In genomic region chrX:10677490-10677889, GRCh38 we compare ENCODE assay signal across 12 cellular contexts. TPM values are rescaled to one million over a fixed set of nuclear protein-coding genes. Genes with fewer than 3 reads are reported as not detected.
DNase-seq lines count a peak whose midpoint lies in the region; ATAC-seq and TF ChIP-seq lines count a peak whose summit lies in the region.
"Had no signal": no experiment of that assay in that cellular context is flagged by ENCODE, and none has a peak within 500 bp of the region (broad histone marks: within the 10 kb centered on the region; RNA-seq: fewer than 3 reads in every experiment).

No MANE protein-coding gene starts in this region.

- peaks cover 44% of the 10 kb centered on the region for H3K4me1 Mint-ChIP-seq in nephron progenitor cell
- H3K4me1 Mint-ChIP-seq: CD4-positive, alpha-beta memory T cell; memory B cell had no signal

- DNase-seq in EH (ENCODE audit: low read depth) (peak; percentile 10), NCI-H1092 (lab: John Stamatoyannopoulos, UW) (peak; percentile 32), cerebellum (ENCODE audit: low spot score) (peak; percentile 45), nephron progenitor cell (peak; percentile 49), GM20000 (ENCODE audit: low spot score) (no peak), foreskin melanocyte (no peak)
- DNase-seq: activated naive CD4-positive, alpha-beta T cell treated with anti-CD3 and anti-CD28 coated beads for 36 hours; CD4-positive, alpha-beta memory T cell; stimulated activated CD4-positive, alpha-beta T cell treated with anti-CD3 and anti-CD28 coated beads, Interleukin-15, amount 100 ng/mL, for 24 hours had no signal

- ATAC-seq in HG02610 (IDR thresholded peaks at IDR 0.05; ENCODE audit: unreplicated experiment): no peak
- ATAC-seq: SK-N-SH treated with all-trans-retinoic acid at 6 μM for 48 hours had no signal

- no peaks in the 10 kb centered on the region for H3K27me3 Mint-ChIP-seq in nephron progenitor cell (ENCODE audit: low read depth, poor library complexity)
- H3K27me3 Mint-ChIP-seq: CD4-positive, alpha-beta memory T cell had no signal

- peak overlapping the region; percentile 25 for H3K27ac Mint-ChIP-seq in nephron progenitor cell
- H3K27ac Mint-ChIP-seq: activated naive CD4-positive, alpha-beta T cell treated with anti-CD3 and anti-CD28 coated beads for 36 hours; CD4-positive, alpha-beta memory T cell; memory B cell had no signal

- H3K36me3 Mint-ChIP-seq in nephron progenitor cell (ENCODE audit: low read depth): no peaks in the 10 kb centered on the region
- H3K36me3 Mint-ChIP-seq: CD4-positive, alpha-beta memory T cell; memory B cell had no signal

- peak overlapping the region; percentile 89 for H3K4me3 Mint-ChIP-seq in nephron progenitor cell
- H3K4me3 Mint-ChIP-seq: activated naive CD4-positive, alpha-beta T cell treated with anti-CD3 and anti-CD28 coated beads for 36 hours; CD4-positive, alpha-beta memory T cell; memory B cell had no signal

- peaks cover 26% of the 10 kb centered on the region for H3K9me3 Mint-ChIP-seq in nephron progenitor cell
- H3K9me3 Mint-ChIP-seq: activated naive CD4-positive, alpha-beta T cell treated with anti-CD3 and anti-CD28 coated beads for 36 hours; memory B cell had no signal

- TF ChIP-seq CTCF in nephron progenitor cell (IDR thresholded peaks at IDR 0.05): no peak
- no peak for TF ChIP-seq CTCF in GM20000 (IDR thresholded peaks at IDR 0.05; ENCODE audit: extremely low read depth, missing control alignments)

RNA-seq across cellular contexts. Expression of gene MID1, which starts 57.1 kb away (rescaled TPM):
- 35.3 TPM for total RNA-seq in cerebellum
- total RNA-seq: CD4-positive, alpha-beta memory T cell had no signal

Comparison
In these comparisons a context has a peak if more than half of its experiments do, and no peak if none do; other contexts are left out.
1. DNase-seq: peak in EH (single experiment), NCI-H1092 (single experiment), cerebellum (single experiment) and nephron progenitor cell (single experiment); none in GM20000 (single experiment) and foreskin melanocyte (single experiment).